Comparison of ENCODE assay signal across 1 cellular context in the genomic region with DNA sequence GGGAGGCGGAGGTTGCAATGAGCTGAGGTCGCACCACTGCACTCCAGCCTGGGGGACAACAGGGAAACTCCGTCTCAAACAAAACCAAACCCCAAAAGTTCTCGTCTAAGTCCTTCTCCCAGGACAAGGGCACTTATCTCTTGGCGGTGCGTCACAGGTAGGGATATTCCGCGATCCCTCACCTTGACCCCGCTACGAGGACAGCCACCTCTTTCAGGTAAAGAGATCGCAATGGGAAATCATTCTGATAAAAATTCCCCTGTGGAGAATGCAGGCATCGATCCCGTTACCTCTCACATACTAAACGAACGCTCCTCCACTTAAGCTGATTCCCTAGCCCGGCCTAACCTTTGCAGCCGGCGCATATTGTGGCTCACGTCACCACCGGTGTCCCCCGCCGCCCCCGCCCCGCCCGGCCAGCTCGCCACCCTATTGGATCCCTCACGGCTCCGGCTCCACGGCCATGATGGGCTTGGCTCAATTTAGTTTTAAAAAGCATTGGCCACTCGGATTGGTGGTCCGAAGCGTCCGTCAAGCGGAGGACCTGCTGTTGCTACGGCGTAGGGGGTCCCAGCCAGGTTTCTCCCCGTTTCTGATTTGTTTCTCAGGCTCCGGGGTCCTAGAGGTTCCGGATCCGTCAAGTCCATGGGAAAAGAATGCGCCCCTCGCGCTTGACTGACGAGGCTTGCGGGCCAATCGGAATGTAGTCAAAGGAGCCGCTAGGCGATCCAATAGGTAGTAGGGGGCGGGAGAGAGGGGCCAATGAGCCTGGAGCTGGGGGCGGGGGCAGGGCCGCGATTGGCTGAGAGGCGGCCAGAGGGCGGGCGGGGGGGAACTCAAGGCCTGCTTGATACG.
A peak's percentile ranks its signal among the peaks of the same experiment; 100 is the strongest.
TF ChIP-seq lines count a peak whose summit lies in the region.

No MANE protein-coding gene starts in this region.

TF ChIP-seq in A549, 52 proteins besides CTCF, POLR2A, EP300 and RAD21 (continued from another document):
- TF ChIP-seq, protein P1, sequence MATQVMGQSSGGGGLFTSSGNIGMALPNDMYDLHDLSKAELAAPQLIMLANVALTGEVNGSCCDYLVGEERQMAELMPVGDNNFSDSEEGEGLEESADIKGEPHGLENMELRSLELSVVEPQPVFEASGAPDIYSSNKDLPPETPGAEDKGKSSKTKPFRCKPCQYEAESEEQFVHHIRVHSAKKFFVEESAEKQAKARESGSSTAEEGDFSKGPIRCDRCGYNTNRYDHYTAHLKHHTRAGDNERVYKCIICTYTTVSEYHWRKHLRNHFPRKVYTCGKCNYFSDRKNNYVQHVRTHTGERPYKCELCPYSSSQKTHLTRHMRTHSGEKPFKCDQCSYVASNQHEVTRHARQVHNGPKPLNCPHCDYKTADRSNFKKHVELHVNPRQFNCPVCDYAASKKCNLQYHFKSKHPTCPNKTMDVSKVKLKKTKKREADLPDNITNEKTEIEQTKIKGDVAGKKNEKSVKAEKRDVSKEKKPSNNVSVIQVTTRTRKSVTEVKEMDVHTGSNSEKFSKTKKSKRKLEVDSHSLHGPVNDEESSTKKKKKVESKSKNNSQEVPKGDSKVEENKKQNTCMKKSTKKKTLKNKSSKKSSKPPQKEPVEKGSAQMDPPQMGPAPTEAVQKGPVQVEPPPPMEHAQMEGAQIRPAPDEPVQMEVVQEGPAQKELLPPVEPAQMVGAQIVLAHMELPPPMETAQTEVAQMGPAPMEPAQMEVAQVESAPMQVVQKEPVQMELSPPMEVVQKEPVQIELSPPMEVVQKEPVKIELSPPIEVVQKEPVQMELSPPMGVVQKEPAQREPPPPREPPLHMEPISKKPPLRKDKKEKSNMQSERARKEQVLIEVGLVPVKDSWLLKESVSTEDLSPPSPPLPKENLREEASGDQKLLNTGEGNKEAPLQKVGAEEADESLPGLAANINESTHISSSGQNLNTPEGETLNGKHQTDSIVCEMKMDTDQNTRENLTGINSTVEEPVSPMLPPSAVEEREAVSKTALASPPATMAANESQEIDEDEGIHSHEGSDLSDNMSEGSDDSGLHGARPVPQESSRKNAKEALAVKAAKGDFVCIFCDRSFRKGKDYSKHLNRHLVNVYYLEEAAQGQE (IDR thresholded peaks at IDR 0.05) = no peak
- peak; percentile 68; the same call in 1 of the 2 replicates for TF ChIP-seq EHF (CRISPR knock-in tag; IDR thresholded peaks at IDR 0.05)
- no peak for TF ChIP-seq RFX5 (IDR thresholded peaks at IDR 0.05)
- TF ChIP-seq HEYL (CRISPR knock-in tag; IDR thresholded peaks at IDR 0.05) = no peak
- peak; percentile 96 for TF ChIP-seq FOSB (CRISPR knock-in tag; IDR thresholded peaks at IDR 0.05)
- no peak for TF ChIP-seq FOXS1 (CRISPR knock-in tag; IDR thresholded peaks at IDR 0.05)
- TF ChIP-seq CBX8 (IDR thresholded peaks at IDR 0.05) = no peak
- no peak for TF ChIP-seq KDM5A (IDR thresholded peaks at IDR 0.05)
- TF ChIP-seq, protein P2, sequence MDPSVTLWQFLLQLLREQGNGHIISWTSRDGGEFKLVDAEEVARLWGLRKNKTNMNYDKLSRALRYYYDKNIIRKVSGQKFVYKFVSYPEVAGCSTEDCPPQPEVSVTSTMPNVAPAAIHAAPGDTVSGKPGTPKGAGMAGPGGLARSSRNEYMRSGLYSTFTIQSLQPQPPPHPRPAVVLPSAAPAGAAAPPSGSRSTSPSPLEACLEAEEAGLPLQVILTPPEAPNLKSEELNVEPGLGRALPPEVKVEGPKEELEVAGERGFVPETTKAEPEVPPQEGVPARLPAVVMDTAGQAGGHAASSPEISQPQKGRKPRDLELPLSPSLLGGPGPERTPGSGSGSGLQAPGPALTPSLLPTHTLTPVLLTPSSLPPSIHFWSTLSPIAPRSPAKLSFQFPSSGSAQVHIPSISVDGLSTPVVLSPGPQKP (IDR thresholded peaks at IDR 0.05; ENCODE audit: low read depth, low read length) = no peak
- peak; percentile 41 to 61; a peak in 3 of 5 replicates for TF ChIP-seq JUN (IDR thresholded peaks at IDR 0.05)
- peak; percentile 94; the same call in 1 of the 2 replicates for TF ChIP-seq TP53 (CRISPR knock-in tag; IDR thresholded peaks at IDR 0.05)
- no peak for TF ChIP-seq ZNF302 (CRISPR knock-in tag; IDR thresholded peaks at IDR 0.05)
- TF ChIP-seq, protein P3, sequence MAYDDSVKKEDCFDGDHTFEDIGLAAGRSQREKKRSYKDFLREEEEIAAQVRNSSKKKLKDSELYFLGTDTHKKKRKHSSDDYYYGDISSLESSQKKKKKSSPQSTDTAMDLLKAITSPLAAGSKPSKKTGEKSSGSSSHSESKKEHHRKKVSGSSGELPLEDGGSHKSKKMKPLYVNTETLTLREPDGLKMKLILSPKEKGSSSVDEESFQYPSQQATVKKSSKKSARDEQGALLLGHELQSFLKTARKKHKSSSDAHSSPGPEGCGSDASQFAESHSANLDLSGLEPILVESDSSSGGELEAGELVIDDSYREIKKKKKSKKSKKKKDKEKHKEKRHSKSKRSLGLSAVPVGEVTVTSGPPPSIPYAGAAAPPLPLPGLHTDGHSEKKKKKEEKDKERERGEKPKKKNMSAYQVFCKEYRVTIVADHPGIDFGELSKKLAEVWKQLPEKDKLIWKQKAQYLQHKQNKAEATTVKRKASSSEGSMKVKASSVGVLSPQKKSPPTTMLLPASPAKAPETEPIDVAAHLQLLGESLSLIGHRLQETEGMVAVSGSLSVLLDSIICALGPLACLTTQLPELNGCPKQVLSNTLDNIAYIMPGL (CRISPR knock-in tag; IDR thresholded peaks at IDR 0.05; ENCODE audit: borderline replicate concordance) = no peak; the same call in 1 of the 2 replicates
- TF ChIP-seq MAFK (IDR thresholded peaks at IDR 0.05; ENCODE audit: partially characterized antibody) = no peak
- no peak for TF ChIP-seq KDM1A (IDR thresholded peaks at IDR 0.05; ENCODE audit: low read depth)
- TF ChIP-seq ESRRA (IDR thresholded peaks at IDR 0.05; ENCODE audit: borderline replicate concordance, low read length) = peak; percentile 95
- TF ChIP-seq, protein P4, sequence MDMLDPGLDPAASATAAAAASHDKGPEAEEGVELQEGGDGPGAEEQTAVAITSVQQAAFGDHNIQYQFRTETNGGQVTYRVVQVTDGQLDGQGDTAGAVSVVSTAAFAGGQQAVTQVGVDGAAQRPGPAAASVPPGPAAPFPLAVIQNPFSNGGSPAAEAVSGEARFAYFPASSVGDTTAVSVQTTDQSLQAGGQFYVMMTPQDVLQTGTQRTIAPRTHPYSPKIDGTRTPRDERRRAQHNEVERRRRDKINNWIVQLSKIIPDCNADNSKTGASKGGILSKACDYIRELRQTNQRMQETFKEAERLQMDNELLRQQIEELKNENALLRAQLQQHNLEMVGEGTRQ (IDR thresholded peaks at IDR 0.05) = no peak
- no peak for TF ChIP-seq CHD4 (IDR thresholded peaks at IDR 0.05; ENCODE audit: borderline replicate concordance)
- no peak for TF ChIP-seq ZSCAN20 (CRISPR knock-in tag; IDR thresholded peaks at IDR 0.05)
- TF ChIP-seq RCOR1 (IDR thresholded peaks at IDR 0.05; ENCODE audit: low read depth, low read length) = no peak
- TF ChIP-seq BHLHE40 (IDR thresholded peaks at IDR 0.05; ENCODE audit: low read depth, low read length) = no peak
- TF ChIP-seq NR3C1 (IDR thresholded peaks at IDR 0.05) = no peak
- peak; percentile 97 for TF ChIP-seq TFCP2L1 (CRISPR knock-in tag; IDR thresholded peaks at IDR 0.05)
- TF ChIP-seq RNF2 (IDR thresholded peaks at IDR 0.05; ENCODE audit: borderline replicate concordance, low read depth) = no peak
- TF ChIP-seq MYC (IDR thresholded peaks at IDR 0.05; ENCODE audit: borderline replicate concordance, low read length) = no peak
- no peak for TF ChIP-seq NFE2L2 (conservative IDR thresholded peaks at IDR 0.05; ENCODE audit: low read length)
- TF ChIP-seq POLR2AphosphoS2 (conservative IDR thresholded peaks at IDR 0.05; ENCODE audit: low read length) = no peak
- no peak for TF ChIP-seq PHF8 (IDR thresholded peaks at IDR 0.05; ENCODE audit: borderline replicate concordance, low read depth)
- 0 out of 4 replicates have a peak, but pooled peaks of 1 of the 2 experiments have one; percentile 4 for TF ChIP-seq CEBPB (IDR thresholded peaks at IDR 0.05)
